Comparison of ENCODE assay signal across 8 cellular contexts in genomic region chr6:35016417-35017221, GRCh38.
DNase-seq lines count a peak whose midpoint lies in the region; ATAC-seq and TF ChIP-seq lines count a peak whose summit lies in the region.

No MANE protein-coding gene starts in this region.

- H2BK5ac ChIP-seq in H9 (ENCODE audit: insufficient read length, low read length): no peak overlapping the region

- no peak overlapping the region for H2BK20ac ChIP-seq in H9 (ENCODE audit: low read depth, low read length, poor library complexity, severe bottlenecking)

- H3K4me3 Mint-ChIP-seq in H9: no peak overlapping the region

- ATAC-seq in gastroesophageal sphincter (peak; percentile 70), GM18861 (IDR thresholded peaks at IDR 0.05; ENCODE audit: unreplicated experiment) (no peak)

- WGBS in gastroesophageal sphincter (ENCODE audit: low coverage in 1 of 2), 2 donors: 2 to 5% methylated on average over 10 to 11 of the region's 11 CpGs
- no CpG with 5 or more reads among the region's 11 CpGs for WGBS in H9 (ENCODE audit: extremely low coverage, insufficient read length, low lambda C conversion rate)

- H3K14ac ChIP-seq in H9 (ENCODE audit: insufficient read depth, low read length): no peak overlapping the region

- TF ChIP-seq CTCF in WI38 (IDR thresholded peaks at IDR 0.05; ENCODE audit: low read depth, low read length) (no peak), gastroesophageal sphincter (IDR thresholded peaks at IDR 0.05) (no peak), H9 (conservative IDR thresholded peaks at IDR 0.05) (no peak)

- H3K36me3 ChIP-seq in gastroesophageal sphincter: no peaks in the 10 kb centered on the region

- H3K4me1 ChIP-seq in gastroesophageal sphincter (peaks cover 9 to 69% (median 25%) of the 10 kb centered on the region in 3 donors), H9 (ENCODE audit: insufficient read depth, low read length) (peaks cover 14% of the 10 kb centered on the region)

- no peak for TF ChIP-seq EP300 in gastroesophageal sphincter (IDR thresholded peaks at IDR 0.05)

- no peak for TF ChIP-seq POLR2A in gastroesophageal sphincter (IDR thresholded peaks at IDR 0.05)

- H3K9me3 Mint-ChIP-seq in H9: no peaks in the 10 kb centered on the region

- H4K5ac ChIP-seq in H9 (ENCODE audit: insufficient read length, low read depth, low read length): no peak overlapping the region

- H3K27ac ChIP-seq in gastroesophageal sphincter: peak overlapping the region; percentile 97 to 99 (median 98)
- no peak overlapping the region for H3K27ac ChIP-seq in H9 (ENCODE audit: insufficient read length, low read depth, low read length)

- H3K4ac ChIP-seq in H9 (ENCODE audit: low read depth, low read length): no peak overlapping the region

- H2AK5ac ChIP-seq in H9 (ENCODE audit: insufficient read length, low read length): no peak overlapping the region

- H3K27me3 ChIP-seq in gastroesophageal sphincter (no peaks in the 10 kb centered on the region), H9 (ENCODE audit: insufficient read depth, low read length) (no peaks in the 10 kb centered on the region)

- no peaks in the 10 kb centered on the region for H3K23me2 ChIP-seq in H9 (ENCODE audit: insufficient read length, low read depth, low read length, poor library complexity, severe bottlenecking)

- H3K9ac ChIP-seq in H9 (ENCODE audit: extremely low read depth, insufficient read length, low read length): no peak overlapping the region

- DNase-seq in AG08396 (ENCODE audit: low spot score) (peak; percentile 41), posterior vena cava (ENCODE audit: low spot score) (peak; percentile 85), NCI-H2227 treated with DMSO at 0.1 percent for 48 hours (lab: John Stamatoyannopoulos, UW) (no peak), H9 (no peak)
- no peak for DNase-seq in stimulated activated CD4-positive, alpha-beta T cell treated with anti-CD3 and anti-CD28 coated beads, Interleukin-2, amount 100 ng/mL, for 48 hours

- no peak overlapping the region for H2BK120ac ChIP-seq in H9 (ENCODE audit: low read depth, low read length, poor library complexity, severe bottlenecking)

- H3K27ac Mint-ChIP-seq in H9: peak overlapping the region in 1 of 3 experiments; percentile 82; a peak in 4 of 7 replicates

- no peak overlapping the region for H2AFZ ChIP-seq in H9 (ENCODE audit: low read length)

- no peaks in the 10 kb centered on the region; the same call in 1 of the 2 replicates for H3K27me3 Mint-ChIP-seq in H9 (ENCODE audit: low read depth)

- H3K4me1 Mint-ChIP-seq in H9: peaks cover 27 to 36% of the 10 kb centered on the region in 2 experiments

- no peaks in the 10 kb centered on the region for H3K9me3 ChIP-seq in gastroesophageal sphincter
- H3K9me3 ChIP-seq in H9 (ENCODE audit: control insufficient read depth, low read depth, low read length): no peaks in the 10 kb centered on the region

- H3K36me3 Mint-ChIP-seq in H9 (ENCODE audit: insufficient read depth in 1 of 3, low read depth in 3 of 3): peaks cover 7 to 22% (median 13%) of the 10 kb centered on the region in 3 experiments; a peak in 4 of 7 replicates

- no peak overlapping the region for H3K56ac ChIP-seq in H9 (ENCODE audit: insufficient read length, low read depth, low read length)

- H3K4me2 ChIP-seq in H9 (ENCODE audit: insufficient read depth, insufficient read length, low read length): no peak overlapping the region

- H3K18ac ChIP-seq in H9 (ENCODE audit: insufficient read length, low read depth, low read length): no peak overlapping the region

- H4K8ac ChIP-seq in H9 (replicated peaks; ENCODE audit: insufficient read length, low read depth, low read length): no peak overlapping the region

- no peaks in the 10 kb centered on the region for H3K79me1 ChIP-seq in H9 (ENCODE audit: insufficient read depth, low read depth, low read length, poor library complexity, severe bottlenecking)

- intact Hi-C loops in posterior vena cava (cut with DNase I): loop anchor here in 1 of 2 donors (5.0 kb wide), 1 partner anchor 36 kb away; no protein-coding TSS in a partner anchor

- no peak overlapping the region for H2BK15ac ChIP-seq in H9 (ENCODE audit: low read depth, low read length)

- no peak overlapping the region for H2BK12ac ChIP-seq in H9 (ENCODE audit: insufficient read length, low read depth, low read length)

- no peak overlapping the region for H3T11ph ChIP-seq in H9 (ENCODE audit: low read length)

- H3K23ac ChIP-seq in H9 (ENCODE audit: insufficient read length, low read depth, low read length): no peak overlapping the region

- H3K4me3 ChIP-seq in WI38 (ENCODE audit: low read depth, low read length): peak overlapping the region; percentile 42
- peak overlapping the region; percentile 69 to 76 for H3K4me3 ChIP-seq in gastroesophageal sphincter

- no peak overlapping the region for H4K91ac ChIP-seq in H9 (ENCODE audit: insufficient read length, low read depth, low read length)

- no peaks in the 10 kb centered on the region for H4K20me1 ChIP-seq in H9 (ENCODE audit: control insufficient read depth, insufficient read depth, insufficient read length)

- H3K79me2 ChIP-seq in H9 (ENCODE audit: insufficient read depth, low read length): no peaks in the 10 kb centered on the region

Comparison
In these comparisons a context has a peak if more than half of its experiments do, and no peak if none do; other contexts are left out.
1. DNase-seq: peak in AG08396 (single experiment) and posterior vena cava (single experiment); none in NCI-H2227 treated with DMSO at 0.1 percent for 48 hours (single experiment), stimulated activated CD4-positive, alpha-beta T cell treated with anti-CD3 and anti-CD28 coated beads, Interleukin-2, amount 100 ng/mL, for 48 hours (0 of 2) and H9 (single experiment).